Comparison of ENCODE assay signal across 15 cellular contexts in the genomic region with DNA sequence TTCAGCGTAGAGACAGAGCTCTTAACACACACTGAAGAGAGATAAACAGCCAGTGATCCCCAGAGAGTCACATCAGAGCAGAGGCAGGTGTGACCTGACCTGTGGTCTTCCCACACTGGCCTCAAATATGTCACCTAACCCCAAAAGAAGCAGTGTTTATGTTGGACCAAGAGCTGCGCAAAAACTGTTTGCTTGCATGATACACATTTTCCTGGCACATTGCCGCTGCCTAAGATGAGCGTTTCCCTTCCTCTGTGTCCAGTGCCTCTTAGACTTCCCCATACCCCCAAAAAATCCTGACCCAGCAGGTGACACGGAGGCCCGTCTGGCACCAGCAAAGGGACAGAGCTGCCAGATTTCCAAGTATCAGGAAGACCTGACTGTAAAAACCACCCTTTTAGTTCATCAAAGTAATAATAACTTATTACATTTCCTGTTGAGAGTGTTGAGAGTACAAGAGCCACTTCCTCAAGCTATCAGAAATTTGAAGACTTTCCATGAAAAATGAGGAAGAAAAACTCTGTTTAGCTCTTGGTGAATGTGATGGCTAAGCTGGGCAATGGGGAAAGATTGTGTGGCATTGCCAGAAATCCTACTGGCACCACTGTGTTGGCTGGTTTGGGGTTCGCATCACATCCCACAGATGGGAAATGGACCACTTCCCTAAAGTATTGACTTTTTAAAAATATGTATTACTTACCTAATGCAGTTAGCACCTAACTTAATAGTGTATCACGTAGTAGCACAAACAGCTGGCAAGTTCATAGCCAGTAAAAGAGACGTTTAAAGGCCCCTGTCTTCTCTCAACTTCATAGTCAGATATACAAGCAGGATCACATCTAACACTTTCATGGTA. TPM values are rescaled to one million over a fixed set of nuclear protein-coding genes. Genes with fewer than 3 reads are reported as not detected.
A peak's percentile ranks its signal among the peaks of the same experiment; 100 is the strongest.
DNase-seq lines count a peak whose midpoint lies in the region; ATAC-seq and TF ChIP-seq lines count a peak whose summit lies in the region.
"Had no signal": no experiment of that assay in that cellular context is flagged by ENCODE, and none has a peak within 500 bp of the region (broad histone marks: within the 10 kb centered on the region; RNA-seq: fewer than 3 reads in every experiment).

No MANE protein-coding gene starts in this region.

- H3K36me3 Mint-ChIP-seq in activated naive CD4-positive, alpha-beta T cell treated with anti-CD3 and anti-CD28 coated beads, Interleukin-2, amount 10 ng/mL, durations not matched to agents 7 days and 5 days = peaks cover 14% of the 10 kb centered on the region
- peaks cover 0 to 9% of the 10 kb centered on the region in 2 donors for H3K36me3 Mint-ChIP-seq in stimulated activated naive B cell treated with anti-CD40 and anti-IgM and Interleukin-4, amounts not matched to agents 10 μg/mL and 1 μg/mL and 100 μg/mL, for 72 hours

- no peak overlapping the region for H3K4me3 Mint-ChIP-seq in activated naive CD4-positive, alpha-beta T cell treated with anti-CD3 and anti-CD28 coated beads, Interleukin-2, amount 10 ng/mL, durations not matched to agents 7 days and 5 days
- H3K4me3 Mint-ChIP-seq in stimulated activated naive B cell treated with anti-CD40 and anti-IgM and Interleukin-4, amounts not matched to agents 10 μg/mL and 1 μg/mL and 100 μg/mL, for 72 hours = no peak overlapping the region
- H3K4me3 Mint-ChIP-seq: H9 had no signal

- no peak for DNase-seq in activated naive CD4-positive, alpha-beta T cell treated with anti-CD3 and anti-CD28 coated beads, Interleukin-2, amount 10 ng/mL, durations not matched to agents 7 days and 5 days
- no peak for DNase-seq in activated naive CD4-positive, alpha-beta T cell treated with Interleukin-2 at 50 U/mL for 16 hours
- DNase-seq in SW480 (ENCODE audit: low spot score) (peak; percentile 65), fibroblast of villous mesenchyme (ENCODE audit: low read depth) (peak; percentile 28), NCI-H82 treated with DMSO at 0.1 percent for 48 hours (lab: John Stamatoyannopoulos, UW; ENCODE audit: unreplicated experiment) (no peak)
- DNase-seq in stimulated activated naive B cell treated with anti-CD40 and anti-IgM and Interleukin-4, amounts not matched to agents 10 μg/mL and 1 μg/mL and 100 μg/mL, for 72 hours = no peak
- no peak for DNase-seq in activated CD4-positive, alpha-beta T cell treated with anti-CD3 and anti-CD28 coated beads, Interleukin-2, amount 50 U/mL, for 4 hours
- DNase-seq: activated T-cell treated with anti-CD3 and anti-CD28 coated beads, Interleukin-2, amount 50 U/mL, for 1 hour; caudate nucleus; DMS79; H9; lower lobe of right lung had no signal

- no peaks in the 10 kb centered on the region for H3K9me3 Mint-ChIP-seq in activated naive CD4-positive, alpha-beta T cell treated with anti-CD3 and anti-CD28 coated beads, Interleukin-2, amount 10 ng/mL, durations not matched to agents 7 days and 5 days
- no peaks in the 10 kb centered on the region for H3K9me3 Mint-ChIP-seq in stimulated activated naive B cell treated with anti-CD40 and anti-IgM and Interleukin-4, amounts not matched to agents 10 μg/mL and 1 μg/mL and 100 μg/mL, for 72 hours
- H3K9me3 Mint-ChIP-seq: H9 had no signal

- H3K27me3 Mint-ChIP-seq in activated naive CD4-positive, alpha-beta T cell treated with anti-CD3 and anti-CD28 coated beads, Interleukin-2, amount 10 ng/mL, durations not matched to agents 7 days and 5 days = peaks cover 19% of the 10 kb centered on the region
- H3K27me3 Mint-ChIP-seq in stimulated activated naive B cell treated with anti-CD40 and anti-IgM and Interleukin-4, amounts not matched to agents 10 μg/mL and 1 μg/mL and 100 μg/mL, for 72 hours = peaks cover 38 to 52% of the 10 kb centered on the region in 2 donors

- H3K4me3 ChIP-seq in fibroblast of villous mesenchyme (ENCODE audit: low read depth, low read length) = no peak overlapping the region
- H3K4me3 ChIP-seq: A549, gastrocnemius medialis, lower lobe of right lung had no signal

- CTCF ChIA-PET in activated naive CD4-positive, alpha-beta T cell treated with anti-CD3 and anti-CD28 coated beads, Interleukin-2, amount 10 ng/mL, durations not matched to agents 7 days and 5 days (lab: Charles Lee) = no interaction called here

- no peak for TF ChIP-seq CTCF in fibroblast of villous mesenchyme (IDR thresholded peaks at IDR 0.05; ENCODE audit: insufficient read depth, low read depth, low read length)

- peak overlapping the region; percentile 26 for H3K27ac Mint-ChIP-seq in activated naive CD4-positive, alpha-beta T cell treated with anti-CD3 and anti-CD28 coated beads, Interleukin-2, amount 10 ng/mL, durations not matched to agents 7 days and 5 days
- H3K27ac Mint-ChIP-seq in stimulated activated naive B cell treated with anti-CD40 and anti-IgM and Interleukin-4, amounts not matched to agents 10 μg/mL and 1 μg/mL and 100 μg/mL, for 72 hours = no peak overlapping the region

- peak; percentile 33 to 47 for ATAC-seq in stimulated activated naive B cell treated with anti-CD40 and anti-IgM and Interleukin-4, amounts not matched to agents 10 μg/mL and 1 μg/mL and 100 μg/mL, for 72 hours (replicated peaks)
- no peak for ATAC-seq in GM21825 (IDR thresholded peaks at IDR 0.05; ENCODE audit: unreplicated experiment)
- ATAC-seq: A549, gastrocnemius medialis had no signal

- peaks cover 62% of the 10 kb centered on the region for H3K4me1 Mint-ChIP-seq in activated naive CD4-positive, alpha-beta T cell treated with anti-CD3 and anti-CD28 coated beads, Interleukin-2, amount 10 ng/mL, durations not matched to agents 7 days and 5 days
- H3K4me1 Mint-ChIP-seq in stimulated activated naive B cell treated with anti-CD40 and anti-IgM and Interleukin-4, amounts not matched to agents 10 μg/mL and 1 μg/mL and 100 μg/mL, for 72 hours = peaks cover 19 to 25% of the 10 kb centered on the region in 2 donors

RNA-seq across cellular contexts. Expression of gene TNFRSF11A, which starts 6.7 kb away (rescaled TPM):
- under 0.01 TPM in 1 of 2 replicates, not detected in the other for total RNA-seq in fibroblast of villous mesenchyme

Comparison
In these comparisons a context has a peak if more than half of its experiments do, and no peak if none do; other contexts are left out.
1. DNase-seq: peak in SW480 (single experiment) and fibroblast of villous mesenchyme (single experiment); none in activated naive CD4-positive, alpha-beta T cell treated with anti-CD3 and anti-CD28 coated beads, Interleukin-2, amount 10 ng/mL, durations not matched to agents 7 days and 5 days (single experiment), activated naive CD4-positive, alpha-beta T cell treated with Interleukin-2 at 50 U/mL for 16 hours (single experiment), stimulated activated naive B cell treated with anti-CD40 and anti-IgM and Interleukin-4, amounts not matched to agents 10 μg/mL and 1 μg/mL and 100 μg/mL, for 72 hours (single experiment), activated CD4-positive, alpha-beta T cell treated with anti-CD3 and anti-CD28 coated beads, Interleukin-2, amount 50 U/mL, for 4 hours (0 of 2) and NCI-H82 treated with DMSO at 0.1 percent for 48 hours (single experiment).